Comparison of ENCODE assay signal across 8 cellular contexts in the genomic region with DNA sequence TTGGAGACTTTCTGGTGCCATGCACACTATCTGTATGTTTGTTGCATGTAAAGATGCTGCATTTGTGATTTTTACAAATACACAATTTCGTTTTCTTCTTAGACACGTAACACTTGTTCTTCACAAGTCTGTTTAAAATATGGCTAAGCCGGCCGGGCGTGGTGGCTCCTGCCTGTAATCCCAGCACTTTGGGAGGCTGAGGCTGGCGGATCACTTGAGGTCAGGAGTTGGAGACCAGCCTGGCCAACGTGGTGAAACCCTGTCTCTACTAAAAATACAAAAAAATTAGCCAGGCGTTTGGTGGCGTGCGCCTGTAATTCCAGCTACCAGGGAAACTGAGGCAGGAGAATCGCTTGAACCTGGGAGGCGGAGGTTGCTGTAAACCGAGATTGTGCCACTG. TPM values are rescaled to one million over a fixed set of nuclear protein-coding genes. Genes with fewer than 3 reads are reported as not detected.
A peak's percentile ranks its signal among the peaks of the same experiment; 100 is the strongest.
DNase-seq lines count a peak whose midpoint lies in the region; FAIRE-seq and TF ChIP-seq lines count a peak whose summit lies in the region.
"Not testable (repeated sequence)": the region's sequence is repeated elsewhere in the genome, so short reads cannot be mapped to it uniquely, and the experiment has no call there.

No MANE protein-coding gene starts in this region.

- H4K20me1 ChIP-seq in Karpas-422 (ENCODE audit: insufficient read depth, low read depth, low read length); endothelial cell of umbilical vein (replicated peaks; ENCODE audit: control insufficient read depth, extremely low read depth, insufficient read depth, low read length): not testable (repeated sequence)

- H3K36me3 Mint-ChIP-seq in CD8-positive, alpha-beta memory T cell; osteocyte (ENCODE audit: unreplicated experiment): not testable (repeated sequence)

- H3K9me1 ChIP-seq in endothelial cell of umbilical vein (replicated peaks; ENCODE audit: control insufficient read depth, extremely low read depth, insufficient read depth, low read length): not testable (repeated sequence)

- CTCF ChIA-PET in CD8-positive, alpha-beta memory T cell (lab: Charles Lee): interaction anchor here (0.7 to 1.8 kb wide), 3 partner anchors 11 to 363 kb away, joined by 3 to 14 read pairs (median 13); a partner anchor contains a TSS
- CTCF ChIA-PET in endothelial cell of umbilical vein (lab: Charles Lee): interaction anchor here (1.1 to 1.7 kb wide), 4 partner anchors 9 to 26 kb away, joined by 3 to 13 read pairs (median 5); a partner anchor contains a TSS

- not testable (repeated sequence) for TF ChIP-seq RAD21 in liver (IDR thresholded peaks at IDR 0.05)

- dilution Hi-C loops in endothelial cell of umbilical vein (cut with MboI; ENCODE audit: extremely low pct_ligation_motif_present, low sequenced_read_pairs): not testable (repeated sequence)

- peak overlapping the region; percentile 91 for H3K4me2 ChIP-seq in Karpas-422 (ENCODE audit: low read depth, low read length, poor library complexity, severe bottlenecking)
- peak overlapping the region; percentile 69 for H3K4me2 ChIP-seq in endothelial cell of umbilical vein (ENCODE audit: insufficient read depth, low read length)

- not testable (repeated sequence) for H3K27me3 Mint-ChIP-seq in CD8-positive, alpha-beta memory T cell; osteocyte (ENCODE audit: unreplicated experiment)

- H2AFZ ChIP-seq in Karpas-422 (ENCODE audit: low read length) (peak overlapping the region; percentile 96), endothelial cell of umbilical vein (ENCODE audit: low read depth, low read length) (peak overlapping the region; percentile 87)

- not testable (repeated sequence) for DNase-seq in CD8-positive, alpha-beta memory T cell; Karpas-422; ascending aorta (ENCODE audit: low spot score in 2 of 2); endothelial cell of umbilical vein (ENCODE audit: low read depth, low spot score); osteocyte (ENCODE audit: extremely low spot score, unreplicated experiment); testis
- DNase-seq in WERI-Rb-1: peak; percentile 25

- not testable (repeated sequence) for H3K9me3 ChIP-seq in CD8-positive, alpha-beta memory T cell (ENCODE audit: low read length); Karpas-422 (ENCODE audit: low read length); WERI-Rb-1 (ENCODE audit: severe bottlenecking); ascending aorta; endothelial cell of umbilical vein (replicated peaks; ENCODE audit: control insufficient read depth, insufficient read depth, low read length); liver (ENCODE audit: control insufficient read depth in 4 of 4, low read length in 3 of 4); testis

- H3K9me3 Mint-ChIP-seq in CD8-positive, alpha-beta memory T cell; osteocyte (ENCODE audit: unreplicated experiment): not testable (repeated sequence)

- not testable (repeated sequence) for TF ChIP-seq CTCF in WERI-Rb-1 (IDR thresholded peaks at IDR 0.05; ENCODE audit: low read depth, low read length); ascending aorta (IDR thresholded peaks at IDR 0.05); endothelial cell of umbilical vein (IDR thresholded peaks at IDR 0.05; ENCODE audit: extremely low read depth in 1 of 2, insufficient read depth in 1 of 2, low read depth in 1 of 2, low read length in 2 of 2); liver (IDR thresholded peaks at IDR 0.05; ENCODE audit: low read depth, low read length, missing input control); osteocyte (IDR thresholded peaks at IDR 0.05); testis (IDR thresholded peaks at IDR 0.05)

- not testable (repeated sequence) for FAIRE-seq in endothelial cell of umbilical vein (lab: Jason Lieb, UNC)

- H3K4me1 Mint-ChIP-seq in CD8-positive, alpha-beta memory T cell: peaks cover 15 to 24% (median 21%) of the 10 kb centered on the region in 3 donors
- H3K4me1 Mint-ChIP-seq in osteocyte (ENCODE audit: unreplicated experiment): not testable (repeated sequence)

- intact Hi-C loops in ascending aorta (cut with DNase I): loop anchor here (1.0 kb wide), 3 partner anchors 15 to 1307 kb away; a partner anchor contains a TSS
- intact Hi-C loops in endothelial cell of umbilical vein (cut with micrococcal nuclease): loop anchor here (1.0 kb wide), 3 partner anchors 15 to 33 kb away; a partner anchor contains a TSS
- intact Hi-C loops in testis (cut with DNase I; ENCODE audit: low total_unique reads): not testable (repeated sequence)

- H3K4me3 Mint-ChIP-seq in CD8-positive, alpha-beta memory T cell: peak overlapping the region; percentile 84 to 92 (median 86)
- peak overlapping the region; percentile 82 for H3K4me3 Mint-ChIP-seq in osteocyte (ENCODE audit: unreplicated experiment)

- not testable (repeated sequence) for H3K4me1 ChIP-seq in CD8-positive, alpha-beta memory T cell (ENCODE audit: insufficient read depth, low read length); ascending aorta; endothelial cell of umbilical vein (ENCODE audit: control insufficient read depth, extremely low read depth, insufficient read depth, low read length); testis
- H3K4me1 ChIP-seq in Karpas-422 (ENCODE audit: low read length) (peaks cover 22% of the 10 kb centered on the region), liver (ENCODE audit: control insufficient read depth in 4 of 4, insufficient read depth in 4 of 4, low read length in 3 of 4) (peaks cover 0 to 13% (median 7%) of the 10 kb centered on the region in 4 donors)

- not testable (repeated sequence) for H3K9me2 ChIP-seq in Karpas-422 (replicated peaks; ENCODE audit: insufficient read depth, low read length)

- not testable (repeated sequence) for H3K27me3 ChIP-seq in CD8-positive, alpha-beta memory T cell (ENCODE audit: insufficient read depth, low read length, poor library complexity, severe bottlenecking); Karpas-422 (ENCODE audit: low read length); WERI-Rb-1 (ENCODE audit: insufficient read depth, low read depth, severe bottlenecking); ascending aorta; endothelial cell of umbilical vein (ENCODE audit: control insufficient read depth in 2 of 2, insufficient read depth in 2 of 2, low read length in 2 of 2); liver (ENCODE audit: control insufficient read depth in 4 of 4, insufficient read depth in 4 of 4, low read length in 3 of 4); testis

- peak overlapping the region; percentile 57 for H3K27ac ChIP-seq in CD8-positive, alpha-beta memory T cell (ENCODE audit: low read depth, low read length)
- not testable (repeated sequence) for H3K27ac ChIP-seq in Karpas-422 (ENCODE audit: low read length); endothelial cell of umbilical vein (ENCODE audit: insufficient read depth, low read depth, low read length)
- H3K27ac ChIP-seq in WERI-Rb-1: peak overlapping the region; percentile 90
- H3K27ac ChIP-seq in ascending aorta: peak overlapping the region; percentile 79 to 87
- H3K27ac ChIP-seq in liver (ENCODE audit: low read depth in 1 of 2, low read length in 2 of 2): peak overlapping the region; percentile 73 to 96
- peak overlapping the region; percentile 91 to 94 for H3K27ac ChIP-seq in testis

- H3K9ac ChIP-seq in Karpas-422 (ENCODE audit: low read length) (peak overlapping the region; percentile 82), liver (ENCODE audit: low read depth in 1 of 2, low read length in 2 of 2) (peak overlapping the region; percentile 73 to 88)
- H3K9ac ChIP-seq in endothelial cell of umbilical vein (replicated peaks; ENCODE audit: extremely low read depth, insufficient read depth, low read length): not testable (repeated sequence)

- peak overlapping the region; percentile 74 to 97 (median 92) for H3K27ac Mint-ChIP-seq in CD8-positive, alpha-beta memory T cell
- H3K27ac Mint-ChIP-seq in osteocyte (ENCODE audit: unreplicated experiment): peak overlapping the region; percentile 79

- WGBS in liver: 58% methylated on average over 13 of the region's 13 CpGs
- WGBS in testis, 2 donors: 64 to 70% methylated on average over 13 of the region's 13 CpGs

- not testable (repeated sequence) for H3K79me2 ChIP-seq in Karpas-422 (ENCODE audit: low read length); endothelial cell of umbilical vein (ENCODE audit: control insufficient read depth, insufficient read depth, low read length)

- not testable (repeated sequence) for TF ChIP-seq POLR2A in endothelial cell of umbilical vein (IDR thresholded peaks at IDR 0.05; ENCODE audit: low read depth, low read length); testis (IDR thresholded peaks at IDR 0.05)

- not testable (repeated sequence) for BruUV-seq in endothelial cell of umbilical vein (replicated peaks; lab: Mats Ljungman, UMichigan)

- peak overlapping the region; percentile 61 for H3K4me3 ChIP-seq in CD8-positive, alpha-beta memory T cell (ENCODE audit: low read length)
- peak overlapping the region; percentile 78 for H3K4me3 ChIP-seq in Karpas-422 (ENCODE audit: low read length)
- peak overlapping the region; percentile 78 for H3K4me3 ChIP-seq in WERI-Rb-1 (ENCODE audit: low read depth, low read length)
- peak overlapping the region; percentile 55 to 74 for H3K4me3 ChIP-seq in ascending aorta
- H3K4me3 ChIP-seq in endothelial cell of umbilical vein (replicated peaks in 1 of 3; ENCODE audit: insufficient read depth in 1 of 3, low read depth in 1 of 3, low read length in 3 of 3): peak overlapping the region in 1 of 3 experiments; percentile 54
- peak overlapping the region; percentile 64 to 69 (median 69) for H3K4me3 ChIP-seq in liver (ENCODE audit: low read depth in 1 of 3, low read length in 3 of 3)
- peak overlapping the region; percentile 57 to 81 for H3K4me3 ChIP-seq in testis

- H3K36me3 ChIP-seq in CD8-positive, alpha-beta memory T cell (ENCODE audit: insufficient read depth, low read length); Karpas-422 (ENCODE audit: insufficient read depth, low read length); WERI-Rb-1; ascending aorta; endothelial cell of umbilical vein (ENCODE audit: control insufficient read depth in 2 of 2, extremely low read depth in 1 of 2, insufficient read depth in 2 of 2, low read length in 2 of 2); liver (ENCODE audit: control insufficient read depth in 4 of 4, insufficient read depth in 3 of 4, low read depth in 1 of 4, low read length in 3 of 4); testis (ENCODE audit: low read depth, missing control alignments): not testable (repeated sequence)

- POLR2A ChIA-PET in CD8-positive, alpha-beta memory T cell (lab: Charles Lee): interaction anchor here (0.9 to 1.5 kb wide), 2 partner anchors 12 to 66 kb away, joined by 3 to 5 read pairs; no protein-coding TSS in a partner anchor
- POLR2A ChIA-PET in endothelial cell of umbilical vein (lab: Charles Lee): not testable (repeated sequence)

RNA-seq across cellular contexts. Expression of a gene that starts 14.7 kb away (rescaled TPM):
- 100 to 1,000 TPM; 213 to 223 TPM for total RNA-seq in CD8-positive, alpha-beta memory T cell
- 24.3 TPM for polyA plus RNA-seq in CD8-positive, alpha-beta memory T cell
- total RNA-seq in Karpas-422 (2014; rRNA removed; shearing (Covaris generic); ENCODE audit: low replicate concordance): 144 and 170 TPM in 2 replicates
- total RNA-seq in ascending aorta (11.6 TPM), endothelial cell of umbilical vein (311 and 382 TPM in 2 replicates), liver (10 to 100 TPM; 10.5 to 61.1 TPM), osteocyte (95.0 and 102 TPM in 2 replicates), testis (100 to 1,000 TPM; 143 to 157 TPM)
- polyA plus RNA-seq in endothelial cell of umbilical vein (252 and 259 TPM in 2 replicates), liver (10 to 100 TPM; 15.4 to 20.2 TPM), testis (ENCODE audit: insufficient read depth, low read depth, low replicate concordance) (481 TPM)
- polyA plus RNA-seq in endothelial cell of umbilical vein (2011; cell fraction: cytosol; rRNA removed): 238 and 268 TPM in 2 replicates
- 209 and 217 TPM in 2 replicates for polyA plus RNA-seq in endothelial cell of umbilical vein (2011; cell fraction: nucleus; rRNA removed)
- polyA plus RNA-seq in endothelial cell of umbilical vein (2012): 267 and 391 TPM in 2 replicates
- polyA minus RNA-seq in endothelial cell of umbilical vein: 488 and 522 TPM in 2 replicates
- 278 TPM for polyA minus RNA-seq in endothelial cell of umbilical vein (2011; cell fraction: cytosol; rRNA and poly(A)+ RNA removed)
- 156 and 233 TPM in 2 replicates for polyA minus RNA-seq in endothelial cell of umbilical vein (2011; cell fraction: nucleus; rRNA and poly(A)+ RNA removed)

RNA-seq across cellular contexts. Expression of a gene that starts 24.5 kb away (rescaled TPM):
- 10 to 100 TPM; 45.7 to 45.8 TPM for total RNA-seq in CD8-positive, alpha-beta memory T cell
- polyA plus RNA-seq in CD8-positive, alpha-beta memory T cell: 2.2 TPM
- total RNA-seq in Karpas-422 (2014; rRNA removed; shearing (Covaris generic); ENCODE audit: low replicate concordance): 51.0 and 52.9 TPM in 2 replicates
- total RNA-seq in ascending aorta: 3.2 TPM
- 13.4 and 24.5 TPM in 2 replicates for total RNA-seq in endothelial cell of umbilical vein
- polyA plus RNA-seq in endothelial cell of umbilical vein: 35.5 and 40.0 TPM in 2 replicates
- polyA plus RNA-seq in endothelial cell of umbilical vein (2011; cell fraction: cytosol; rRNA removed): 28.6 and 34.5 TPM in 2 replicates
- polyA plus RNA-seq in endothelial cell of umbilical vein (2011; cell fraction: nucleus; rRNA removed): 38.6 and 39.9 TPM in 2 replicates
- 22.3 and 24.3 TPM in 2 replicates for polyA plus RNA-seq in endothelial cell of umbilical vein (2012)
- 25.1 and 29.9 TPM in 2 replicates for polyA minus RNA-seq in endothelial cell of umbilical vein
- polyA minus RNA-seq in endothelial cell of umbilical vein (2011; cell fraction: cytosol; rRNA and poly(A)+ RNA removed): 5.3 TPM
- 13.5 and 20.5 TPM in 2 replicates for polyA minus RNA-seq in endothelial cell of umbilical vein (2011; cell fraction: nucleus; rRNA and poly(A)+ RNA removed)
- 10 to 100 TPM in 1 of 2 donors, 1 to 10 TPM in 1; 6.4 to 13.4 TPM for total RNA-seq in liver
- polyA plus RNA-seq in liver: 10 to 100 TPM in 1 of 2 donors, 1 to 10 TPM in 1; 9.3 to 10.3 TPM
- total RNA-seq in osteocyte: 12.2 TPM in 2 replicates
- total RNA-seq in testis: 10 to 100 TPM; 13.1 to 14.5 TPM
- polyA plus RNA-seq in testis (ENCODE audit: insufficient read depth, low read depth, low replicate concordance): 13.5 TPM
